Comparison of ENCODE assay signal across 9 cellular contexts in the genomic region with DNA sequence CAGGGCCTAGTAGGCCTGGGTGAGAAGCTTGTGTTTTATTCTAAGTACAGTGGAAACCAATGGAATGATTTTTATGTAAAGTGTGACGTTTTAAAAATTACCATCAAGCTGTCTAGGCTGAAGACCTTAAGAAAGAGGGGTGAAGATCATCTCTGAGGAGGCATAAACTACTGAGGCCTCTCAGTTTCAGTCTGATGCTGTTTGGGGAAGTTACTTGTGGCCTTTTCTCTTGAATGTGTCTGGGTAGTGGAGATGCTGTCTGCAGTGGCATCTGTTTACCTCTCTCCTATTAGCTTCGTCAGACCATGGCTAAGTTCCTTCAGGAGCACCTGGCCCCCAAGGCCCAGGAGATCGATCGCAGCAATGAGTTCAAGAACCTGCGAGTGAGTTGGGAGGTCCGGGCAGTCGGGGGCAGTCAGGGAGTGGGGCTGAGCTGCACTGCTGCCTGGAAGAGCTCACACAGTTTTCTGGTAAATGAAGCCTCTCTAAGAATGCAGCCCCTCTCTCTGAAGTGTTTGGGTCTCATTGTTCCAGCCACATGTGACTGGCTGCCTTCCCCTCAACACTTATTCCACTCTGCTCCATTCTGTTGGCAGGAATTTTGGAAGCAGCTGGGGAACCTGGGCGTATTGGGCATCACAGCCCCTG. TPM values are rescaled to one million over a fixed set of nuclear protein-coding genes. Genes with fewer than 3 reads are reported as not detected.
DNase-seq lines count a peak whose midpoint lies in the region; ATAC-seq, FAIRE-seq and TF ChIP-seq lines count a peak whose summit lies in the region.
"Had no signal": no experiment of that assay in that cellular context is flagged by ENCODE, and none has a peak within 500 bp of the region (broad histone marks: within the 10 kb centered on the region; RNA-seq: fewer than 3 reads in every experiment).

No MANE protein-coding gene starts in this region.

- H3K79me2 ChIP-seq in HepG2 (ENCODE audit: insufficient read depth, low read length) = peaks cover 14% of the 10 kb centered on the region

- TF ChIP-seq RAD21 in HepG2 (CRISPR knock-in tag; IDR thresholded peaks at IDR 0.05) = no peak

- peaks cover 43% of the 10 kb centered on the region for H3K4me1 ChIP-seq in HepG2 (ENCODE audit: insufficient read depth, low read length)
- peaks cover 0 to 36% (median 8%) of the 10 kb centered on the region in 4 donors for H3K4me1 ChIP-seq in right lobe of liver
- no peaks in the 10 kb centered on the region for H3K4me1 ChIP-seq in BE2C

- in situ Hi-C loops in HepG2 (cut with HindIII; ENCODE audit: extremely low pct_ligation_motif_present, low pct_unique_long_range_greater_than_20kb) = no loop called here

- H4K20me1 ChIP-seq in HepG2 (ENCODE audit: insufficient read depth, low read length) = no peaks in the 10 kb centered on the region

- POLR2A ChIA-PET in HepG2 (lab: Yijun Ruan, JAX) = interaction anchor here (2.4 to 2.7 kb wide), 2 partner anchors 10 to 18 kb away, joined by 11 to 12 read pairs; no protein-coding TSS in a partner anchor

- TF ChIP-seq CTCF in HepG2 (CRISPR knock-in tag; IDR thresholded peaks at IDR 0.05) (no peak), right lobe of liver (IDR thresholded peaks at IDR 0.05) (no peak), type B pancreatic cell (conservative IDR thresholded peaks at IDR 0.05) (no peak), BE2C (IDR thresholded peaks at IDR 0.05; ENCODE audit: low read depth, low read length) (no peak)

- no peaks in the 10 kb centered on the region for H3K27me3 Mint-ChIP-seq in activated T-helper 17 cell treated with anti-CD3 and anti-CD28 coated beads, Interleukin-2, amount 50 U/mL, for 72 hours
- no peaks in the 10 kb centered on the region for H3K27me3 Mint-ChIP-seq in type B pancreatic cell

- no peaks in the 10 kb centered on the region for H3K27me3 ChIP-seq in HepG2 (ENCODE audit: control insufficient read depth in 1 of 2, insufficient read depth in 2 of 2, low read length in 2 of 2)
- H3K27me3 ChIP-seq in right lobe of liver = no peaks in the 10 kb centered on the region
- H3K27me3 ChIP-seq in BE2C = no peaks in the 10 kb centered on the region
- H3K27me3 ChIP-seq in MG63 = no peaks in the 10 kb centered on the region

- DNase-seq in HepG2 (ENCODE audit: low spot score) = no peak
- no peak for DNase-seq in right lobe of liver
- no peak for DNase-seq in type B pancreatic cell (ENCODE audit: extremely low spot score, unreplicated experiment)
- DNase-seq in BE2C = no peak
- no peak for DNase-seq in stimulated activated CD4-positive, alpha-beta T cell treated with anti-CD3 and anti-CD28 coated beads, Interleukin-2, amount 100 ng/mL, for 48 hours
- DNase-seq in MG63 = no peak

- H3K9me3 ChIP-seq in HepG2 (ENCODE audit: low read length) (no peaks in the 10 kb centered on the region), right lobe of liver (no peaks in the 10 kb centered on the region), BE2C (no peaks in the 10 kb centered on the region), MG63 (no peaks in the 10 kb centered on the region)

- CTCF ChIA-PET in HepG2 (lab: Yijun Ruan, JAX; ENCODE audit: low intra/inter-chr PET ratio, low total read pairs) = no interaction called here

- H2AFZ ChIP-seq in HepG2 (ENCODE audit: low read length) = no peak overlapping the region

- H3K36me3 ChIP-seq in HepG2 (replicated peaks in 1 of 2; ENCODE audit: control insufficient read depth in 1 of 2, insufficient read depth in 2 of 2, low read length in 2 of 2) (peaks cover 8 to 31% of the 10 kb centered on the region in 2 experiments), right lobe of liver (peaks cover 0 to 43% (median 9%) of the 10 kb centered on the region in 4 donors), BE2C (peaks cover 37% of the 10 kb centered on the region), MG63 (peaks cover 27% of the 10 kb centered on the region)

- peak overlapping the region; percentile 40; the same call in 1 of the 2 replicates for H3K9ac ChIP-seq in HepG2 (ENCODE audit: insufficient read depth, low read depth, low read length)

- WGBS in HepG2 (ENCODE audit: low lambda C conversion rate) = 93% methylated on average over 8 of the region's 8 CpGs
- 63% methylated on average over 3 of the region's 8 CpGs for WGBS in right lobe of liver (ENCODE audit: insufficient coverage, low coverage, low lambda C conversion rate, missing lambda C conversion rate)

- peak overlapping the region; percentile 80 for H3K4me2 ChIP-seq in HepG2 (ENCODE audit: low read depth, low read length)

- peak overlapping the region; percentile 72 for H3K27ac Mint-ChIP-seq in activated T-helper 17 cell treated with anti-CD3 and anti-CD28 coated beads, Interleukin-2, amount 50 U/mL, for 72 hours
- H3K27ac Mint-ChIP-seq in type B pancreatic cell = no peak overlapping the region

- no peaks in the 10 kb centered on the region for H3K9me3 Mint-ChIP-seq in activated T-helper 17 cell treated with anti-CD3 and anti-CD28 coated beads, Interleukin-2, amount 50 U/mL, for 72 hours
- no peaks in the 10 kb centered on the region for H3K9me3 Mint-ChIP-seq in type B pancreatic cell

- peaks cover 54% of the 10 kb centered on the region for H3K36me3 Mint-ChIP-seq in activated T-helper 17 cell treated with anti-CD3 and anti-CD28 coated beads, Interleukin-2, amount 50 U/mL, for 72 hours (ENCODE audit: low read depth)
- H3K36me3 Mint-ChIP-seq in type B pancreatic cell = peaks cover 11% of the 10 kb centered on the region

- H3K4me1 Mint-ChIP-seq in activated T-helper 17 cell treated with anti-CD3 and anti-CD28 coated beads, Interleukin-2, amount 50 U/mL, for 72 hours = peaks cover 22% of the 10 kb centered on the region
- peaks cover 18% of the 10 kb centered on the region for H3K4me1 Mint-ChIP-seq in type B pancreatic cell (ENCODE audit: unreplicated experiment)

- H3K27ac ChIP-seq in HepG2 (ENCODE audit: extremely low read length, insufficient read depth, low read length) (no peak overlapping the region), right lobe of liver (no peak overlapping the region)

- no TSS peak for BruUV-seq in HepG2 (replicated peaks; lab: Mats Ljungman, UMichigan)

- intact Hi-C loops in HepG2 (cut with micrococcal nuclease; ENCODE audit: unreplicated experiment) (no loop called here), right lobe of liver (cut with DNase I) (no loop called here)

- H3K4me3 ChIP-seq in HepG2 (replicated peaks in 1 of 3; ENCODE audit: insufficient read depth in 1 of 3, low read depth in 2 of 3, low read length in 3 of 3) = no peak overlapping the region
- H3K4me3 ChIP-seq in right lobe of liver = peak overlapping the region in 1 of 3 donors; percentile 71
- H3K4me3 ChIP-seq in BE2C (ENCODE audit: low read depth, low read length) = no peak overlapping the region
- H3K4me3 ChIP-seq in MG63 = no peak overlapping the region

- TF ChIP-seq EP300 in HepG2 (IDR thresholded peaks at IDR 0.05; ENCODE audit: low read depth in 2 of 2, low read length in 2 of 2) (no peak), HepG2 (CRISPR knock-in tag; IDR thresholded peaks at IDR 0.05; ENCODE audit: borderline replicate concordance) (no peak)

- TF ChIP-seq POLR2A in HepG2 (IDR thresholded peaks at IDR 0.05; ENCODE audit: insufficient read depth in 1 of 2, low read depth in 2 of 2, low read length in 2 of 2) (no peak), right lobe of liver (IDR thresholded peaks at IDR 0.05) (no peak)

- H3K4me3 Mint-ChIP-seq in activated T-helper 17 cell treated with anti-CD3 and anti-CD28 coated beads, Interleukin-2, amount 50 U/mL, for 72 hours = peak overlapping the region; percentile 96
- H3K4me3 Mint-ChIP-seq in type B pancreatic cell = peak overlapping the region; percentile 67

- FAIRE-seq in HepG2 (lab: Jason Lieb, UNC) = no peak

- no peak for ATAC-seq in HepG2
- no peak for ATAC-seq in right lobe of liver
- ATAC-seq in HG03060 (IDR thresholded peaks at IDR 0.05; ENCODE audit: low read depth, unreplicated experiment) = peak; percentile 42
- no peak for ATAC-seq in activated T-helper 17 cell treated with anti-CD3 and anti-CD28 coated beads, Interleukin-2, amount 50 U/mL, for 72 hours (replicated peaks)

RNA-seq across cellular contexts. Expression of gene IVD, which starts 1.9 kb away (rescaled TPM):
- total RNA-seq in HepG2 (2016; rRNA removed; fragmentation: Illumina TruSeq; extraction: Trizol) = 48.0 and 61.3 TPM in 2 replicates
- total RNA-seq in HepG2 (2016; cell fraction: cytosol; rRNA removed; fragmentation: Illumina TruSeq; extraction: Trizol; ENCODE audit: low read depth) = 10.0 and 11.4 TPM in 2 replicates
- 52.6 and 57.5 TPM in 2 replicates for total RNA-seq in HepG2 (2016; cell fraction: insoluble cytoplasmic fraction; rRNA removed; fragmentation: Illumina TruSeq; extraction: Trizol)
- total RNA-seq in HepG2 (2016; cell fraction: membrane; rRNA removed; fragmentation: Illumina TruSeq; extraction: Trizol) = 16.7 and 18.2 TPM in 2 replicates
- 53.6 and 56.9 TPM in 2 replicates for total RNA-seq in HepG2 (2016; cell fraction: nucleus; rRNA removed; fragmentation: Illumina TruSeq; extraction: Trizol)
- 53.9 and 56.6 TPM in 2 replicates for polyA plus RNA-seq in HepG2 (2011; rRNA removed)
- polyA plus RNA-seq in HepG2 (2011; cell fraction: cytosol; rRNA removed) = 51.5 and 58.7 TPM in 2 replicates
- 50.0 and 59.6 TPM in 2 replicates for polyA plus RNA-seq in HepG2 (2011; cell fraction: nucleus; rRNA removed)
- polyA plus RNA-seq in HepG2 (2012) = 38.1 and 46.1 TPM in 2 replicates
- polyA plus RNA-seq in HepG2 (2016; cell fraction: cytosol; fragmentation: Illumina TruSeq; extraction: Trizol; ENCODE audit: low read depth) = 4.8 and 5.5 TPM in 2 replicates
- polyA plus RNA-seq in HepG2 (2016; cell fraction: insoluble cytoplasmic fraction; fragmentation: Illumina TruSeq; extraction: Trizol; ENCODE audit: low read depth) = 49.0 and 58.9 TPM in 2 replicates
- polyA plus RNA-seq in HepG2 (2016; cell fraction: membrane; fragmentation: Illumina TruSeq; extraction: Trizol; ENCODE audit: low read depth) = 9.2 and 11.0 TPM in 2 replicates
- polyA plus RNA-seq in HepG2 (2016; cell fraction: nucleus; fragmentation: Illumina TruSeq; extraction: Trizol; ENCODE audit: insufficient read depth, low read depth) = 72.4 and 89.1 TPM in 2 replicates
- polyA minus RNA-seq in HepG2 (2011; rRNA and poly(A)+ RNA removed; ENCODE audit: low replicate concordance) = 75.5 and 101 TPM in 2 replicates
- polyA minus RNA-seq in HepG2 (2011; cell fraction: cytosol; rRNA and poly(A)+ RNA removed) = 31.7 and 40.8 TPM in 2 replicates
- 71.8 and 74.3 TPM in 2 replicates for polyA minus RNA-seq in HepG2 (2011; cell fraction: nucleus; rRNA and poly(A)+ RNA removed)
- total RNA-seq in right lobe of liver = 100 to 1,000 TPM in 3 of 6 experiments, 10 to 100 TPM in 3; 89.7 to 231 (median 122) TPM
- 10 to 100 TPM; 48.8 to 57.9 TPM for total RNA-seq in activated T-helper 17 cell treated with anti-CD3 and anti-CD28 coated beads, Interleukin-2, amount 50 U/mL, for 72 hours
- 31.9 and 86.6 TPM in 2 replicates for total RNA-seq in type B pancreatic cell (ENCODE audit: low replicate concordance)
- 71.8 TPM for polyA plus RNA-seq in BE2C (2012; ENCODE audit: insufficient read depth, insufficient read length, low read depth)
- total RNA-seq in MG63 (2014; rRNA removed; shearing (Covaris generic); ENCODE audit: low replicate concordance) = 25.6 and 43.7 TPM in 2 replicates

RNA-seq across cellular contexts. Expression of gene KNSTRN, which starts 24.9 kb away (rescaled TPM):
- 62.3 and 82.1 TPM in 2 replicates for total RNA-seq in HepG2 (2016; rRNA removed; fragmentation: Illumina TruSeq; extraction: Trizol)
- 28.6 and 31.3 TPM in 2 replicates for total RNA-seq in HepG2 (2016; cell fraction: cytosol; rRNA removed; fragmentation: Illumina TruSeq; extraction: Trizol; ENCODE audit: low read depth)
- total RNA-seq in HepG2 (2016; cell fraction: insoluble cytoplasmic fraction; rRNA removed; fragmentation: Illumina TruSeq; extraction: Trizol) = 60.3 and 80.7 TPM in 2 replicates
- 43.2 and 48.2 TPM in 2 replicates for total RNA-seq in HepG2 (2016; cell fraction: membrane; rRNA removed; fragmentation: Illumina TruSeq; extraction: Trizol)
- total RNA-seq in HepG2 (2016; cell fraction: nucleus; rRNA removed; fragmentation: Illumina TruSeq; extraction: Trizol) = 31.0 and 33.7 TPM in 2 replicates
- 12.9 and 20.3 TPM in 2 replicates for polyA plus RNA-seq in HepG2 (2011; rRNA removed)
- 11.9 and 12.5 TPM in 2 replicates for polyA plus RNA-seq in HepG2 (2011; cell fraction: cytosol; rRNA removed)
- 10.3 and 10.6 TPM in 2 replicates for polyA plus RNA-seq in HepG2 (2011; cell fraction: nucleus; rRNA removed)
- polyA plus RNA-seq in HepG2 (2012) = 13.8 and 21.5 TPM in 2 replicates
- 15.1 and 18.4 TPM in 2 replicates for polyA plus RNA-seq in HepG2 (2016; cell fraction: cytosol; fragmentation: Illumina TruSeq; extraction: Trizol; ENCODE audit: low read depth)
- 70.7 and 72.8 TPM in 2 replicates for polyA plus RNA-seq in HepG2 (2016; cell fraction: insoluble cytoplasmic fraction; fragmentation: Illumina TruSeq; extraction: Trizol; ENCODE audit: low read depth)
- polyA plus RNA-seq in HepG2 (2016; cell fraction: membrane; fragmentation: Illumina TruSeq; extraction: Trizol; ENCODE audit: low read depth) = 25.7 and 26.6 TPM in 2 replicates
- 48.7 and 55.8 TPM in 2 replicates for polyA plus RNA-seq in HepG2 (2016; cell fraction: nucleus; fragmentation: Illumina TruSeq; extraction: Trizol; ENCODE audit: insufficient read depth, low read depth)
- polyA minus RNA-seq in HepG2 (2011; rRNA and poly(A)+ RNA removed; ENCODE audit: low replicate concordance) = 9.8 and 86.6 TPM in 2 replicates
- 9.2 and 11.1 TPM in 2 replicates for polyA minus RNA-seq in HepG2 (2011; cell fraction: cytosol; rRNA and poly(A)+ RNA removed)
- polyA minus RNA-seq in HepG2 (2011; cell fraction: nucleus; rRNA and poly(A)+ RNA removed) = 17.2 and 23.4 TPM in 2 replicates
- 10 to 100 TPM in 4 of 6 experiments, 1 to 10 TPM in 2; 5.4 to 17.2 (median 11.2) TPM for total RNA-seq in right lobe of liver
- 10 to 100 TPM; 48.5 to 65.9 TPM for total RNA-seq in activated T-helper 17 cell treated with anti-CD3 and anti-CD28 coated beads, Interleukin-2, amount 50 U/mL, for 72 hours
- 24.1 and 52.2 TPM in 2 replicates for total RNA-seq in type B pancreatic cell (ENCODE audit: low replicate concordance)
- polyA plus RNA-seq in BE2C (2012; ENCODE audit: insufficient read depth, insufficient read length, low read depth) = 10.4 TPM
- 72.1 and 101 TPM in 2 replicates for total RNA-seq in MG63 (2014; rRNA removed; shearing (Covaris generic); ENCODE audit: low replicate concordance)

RNA-seq across cellular contexts. Expression of gene BAHD1, which starts 33.3 kb away (rescaled TPM):
- 8.1 and 8.7 TPM in 2 replicates for total RNA-seq in HepG2 (2016; rRNA removed; fragmentation: Illumina TruSeq; extraction: Trizol)
- total RNA-seq in HepG2 (2016; cell fraction: cytosol; rRNA removed; fragmentation: Illumina TruSeq; extraction: Trizol; ENCODE audit: low read depth) = 1.8 and 1.9 TPM in 2 replicates
- 7.1 and 8.8 TPM in 2 replicates for total RNA-seq in HepG2 (2016; cell fraction: insoluble cytoplasmic fraction; rRNA removed; fragmentation: Illumina TruSeq; extraction: Trizol)
- total RNA-seq in HepG2 (2016; cell fraction: membrane; rRNA removed; fragmentation: Illumina TruSeq; extraction: Trizol) = 4.5 and 4.7 TPM in 2 replicates
- total RNA-seq in HepG2 (2016; cell fraction: nucleus; rRNA removed; fragmentation: Illumina TruSeq; extraction: Trizol) = 9.6 and 13.1 TPM in 2 replicates
- 3.3 and 3.8 TPM in 2 replicates for polyA plus RNA-seq in HepG2 (2011; rRNA removed)
- 2.3 and 2.4 TPM in 2 replicates for polyA plus RNA-seq in HepG2 (2011; cell fraction: cytosol; rRNA removed)
- 9.7 and 10.3 TPM in 2 replicates for polyA plus RNA-seq in HepG2 (2011; cell fraction: nucleus; rRNA removed)
- 6.2 and 8.0 TPM in 2 replicates for polyA plus RNA-seq in HepG2 (2012)
- 0.53 and 0.62 TPM in 2 replicates for polyA plus RNA-seq in HepG2 (2016; cell fraction: cytosol; fragmentation: Illumina TruSeq; extraction: Trizol; ENCODE audit: low read depth)
- polyA plus RNA-seq in HepG2 (2016; cell fraction: insoluble cytoplasmic fraction; fragmentation: Illumina TruSeq; extraction: Trizol; ENCODE audit: low read depth) = 8.2 and 10.1 TPM in 2 replicates
- 2.1 and 2.2 TPM in 2 replicates for polyA plus RNA-seq in HepG2 (2016; cell fraction: membrane; fragmentation: Illumina TruSeq; extraction: Trizol; ENCODE audit: low read depth)
- polyA plus RNA-seq in HepG2 (2016; cell fraction: nucleus; fragmentation: Illumina TruSeq; extraction: Trizol; ENCODE audit: insufficient read depth, low read depth) = 14.7 and 18.8 TPM in 2 replicates
- polyA minus RNA-seq in HepG2 (2011; rRNA and poly(A)+ RNA removed; ENCODE audit: low replicate concordance) = 6.1 and 10.5 TPM in 2 replicates
- 3.0 and 3.5 TPM in 2 replicates for polyA minus RNA-seq in HepG2 (2011; cell fraction: cytosol; rRNA and poly(A)+ RNA removed)
- 5.3 and 9.8 TPM in 2 replicates for polyA minus RNA-seq in HepG2 (2011; cell fraction: nucleus; rRNA and poly(A)+ RNA removed)
- 10 to 100 TPM in 1 of 6 experiments, 1 to 10 TPM in 5; 6.5 to 10.5 (median 9.0) TPM for total RNA-seq in right lobe of liver
- 10 to 100 TPM; 16.6 to 20.3 TPM for total RNA-seq in activated T-helper 17 cell treated with anti-CD3 and anti-CD28 coated beads, Interleukin-2, amount 50 U/mL, for 72 hours
- 21.6 and 24.8 TPM in 2 replicates for total RNA-seq in type B pancreatic cell (ENCODE audit: low replicate concordance)
- polyA plus RNA-seq in BE2C (2012; ENCODE audit: insufficient read depth, insufficient read length, low read depth) = 50.6 TPM
- 5.9 and 8.2 TPM in 2 replicates for total RNA-seq in MG63 (2014; rRNA removed; shearing (Covaris generic); ENCODE audit: low replicate concordance)

RNA-seq across cellular contexts. Expression of gene DISP2, which starts 49.4 kb away (rescaled TPM):
- total RNA-seq in HepG2 (2016; rRNA removed; fragmentation: Illumina TruSeq; extraction: Trizol) (0.09 and 0.15 TPM in 2 replicates), right lobe of liver (under 1 TPM; 0.06 to 0.71 (median 0.16) TPM), type B pancreatic cell (ENCODE audit: low replicate concordance) (1.5 and 1.8 TPM in 2 replicates)
- total RNA-seq in HepG2 (2016; cell fraction: cytosol; rRNA removed; fragmentation: Illumina TruSeq; extraction: Trizol; ENCODE audit: low read depth) = 0.20 TPM in 1 of 2 replicates, not detected in the other
- total RNA-seq in HepG2 (2016; cell fraction: insoluble cytoplasmic fraction; rRNA removed; fragmentation: Illumina TruSeq; extraction: Trizol) = 0.01 and 0.15 TPM in 2 replicates
- 0.14 and 0.25 TPM in 2 replicates for total RNA-seq in HepG2 (2016; cell fraction: membrane; rRNA removed; fragmentation: Illumina TruSeq; extraction: Trizol)
- total RNA-seq in HepG2 (2016; cell fraction: nucleus; rRNA removed; fragmentation: Illumina TruSeq; extraction: Trizol) = 0.09 and 0.88 TPM in 2 replicates
- polyA plus RNA-seq in HepG2 (2011; rRNA removed) = 0.07 and 0.32 TPM in 2 replicates
- 0.03 and 0.05 TPM in 2 replicates for polyA plus RNA-seq in HepG2 (2011; cell fraction: cytosol; rRNA removed)
- 0.12 and 0.14 TPM in 2 replicates for polyA plus RNA-seq in HepG2 (2011; cell fraction: nucleus; rRNA removed)
- 0.03 and 0.12 TPM in 2 replicates for polyA plus RNA-seq in HepG2 (2012)
- 0.01 and 0.08 TPM in 2 replicates for polyA plus RNA-seq in HepG2 (2016; cell fraction: cytosol; fragmentation: Illumina TruSeq; extraction: Trizol; ENCODE audit: low read depth)
- 0.03 and 0.20 TPM in 2 replicates for polyA plus RNA-seq in HepG2 (2016; cell fraction: insoluble cytoplasmic fraction; fragmentation: Illumina TruSeq; extraction: Trizol; ENCODE audit: low read depth)
- polyA plus RNA-seq in HepG2 (2016; cell fraction: membrane; fragmentation: Illumina TruSeq; extraction: Trizol; ENCODE audit: low read depth) = 0.26 and 0.30 TPM in 2 replicates
- polyA plus RNA-seq in HepG2 (2016; cell fraction: nucleus; fragmentation: Illumina TruSeq; extraction: Trizol; ENCODE audit: insufficient read depth, low read depth) = 1.5 and 2.3 TPM in 2 replicates
- polyA minus RNA-seq in HepG2 (2011; rRNA and poly(A)+ RNA removed; ENCODE audit: low replicate concordance) = 0.40 and 1.0 TPM in 2 replicates
- polyA minus RNA-seq in HepG2 (2011; cell fraction: cytosol; rRNA and poly(A)+ RNA removed) = 0.09 and 0.59 TPM in 2 replicates
- polyA minus RNA-seq in HepG2 (2011; cell fraction: nucleus; rRNA and poly(A)+ RNA removed) = 0.37 and 0.64 TPM in 2 replicates
- 1 to 10 TPM in 1 of 2 donors, under 1 TPM in 1; 0.11 to 1.6 TPM for total RNA-seq in activated T-helper 17 cell treated with anti-CD3 and anti-CD28 coated beads, Interleukin-2, amount 50 U/mL, for 72 hours
- 10.1 TPM for polyA plus RNA-seq in BE2C (2012; ENCODE audit: insufficient read depth, insufficient read length, low read depth)
- total RNA-seq in MG63 (2014; rRNA removed; shearing (Covaris generic); ENCODE audit: low replicate concordance) = 0.37 and 0.43 TPM in 2 replicates

RNA-seq across cellular contexts. Expression of gene PHGR1, which starts 56.6 kb away (rescaled TPM):
- total RNA-seq in HepG2 (2016; rRNA removed; fragmentation: Illumina TruSeq; extraction: Trizol) = not detected in 2 replicates
- not detected in 2 replicates for total RNA-seq in HepG2 (2016; cell fraction: cytosol; rRNA removed; fragmentation: Illumina TruSeq; extraction: Trizol; ENCODE audit: low read depth)
- total RNA-seq in HepG2 (2016; cell fraction: insoluble cytoplasmic fraction; rRNA removed; fragmentation: Illumina TruSeq; extraction: Trizol) = not detected in 2 replicates
- total RNA-seq in HepG2 (2016; cell fraction: membrane; rRNA removed; fragmentation: Illumina TruSeq; extraction: Trizol) = not detected in 2 replicates
- not detected in 2 replicates for total RNA-seq in HepG2 (2016; cell fraction: nucleus; rRNA removed; fragmentation: Illumina TruSeq; extraction: Trizol)
- not detected in 2 replicates for polyA plus RNA-seq in HepG2 (2011; rRNA removed)
- polyA plus RNA-seq in HepG2 (2011; cell fraction: cytosol; rRNA removed) = not detected in 2 replicates
- polyA plus RNA-seq in HepG2 (2011; cell fraction: nucleus; rRNA removed) = not detected in 2 replicates
- not detected in 2 replicates for polyA plus RNA-seq in HepG2 (2012)
- polyA plus RNA-seq in HepG2 (2016; cell fraction: cytosol; fragmentation: Illumina TruSeq; extraction: Trizol; ENCODE audit: low read depth) = not detected in 2 replicates
- polyA plus RNA-seq in HepG2 (2016; cell fraction: insoluble cytoplasmic fraction; fragmentation: Illumina TruSeq; extraction: Trizol; ENCODE audit: low read depth) = not detected in 2 replicates
- not detected in 2 replicates for polyA plus RNA-seq in HepG2 (2016; cell fraction: membrane; fragmentation: Illumina TruSeq; extraction: Trizol; ENCODE audit: low read depth)
- not detected in 2 replicates for polyA plus RNA-seq in HepG2 (2016; cell fraction: nucleus; fragmentation: Illumina TruSeq; extraction: Trizol; ENCODE audit: insufficient read depth, low read depth)
- polyA minus RNA-seq in HepG2 (2011; rRNA and poly(A)+ RNA removed; ENCODE audit: low replicate concordance) = not detected in 2 replicates
- not detected in 2 replicates for polyA minus RNA-seq in HepG2 (2011; cell fraction: cytosol; rRNA and poly(A)+ RNA removed)
- not detected in 2 replicates for polyA minus RNA-seq in HepG2 (2011; cell fraction: nucleus; rRNA and poly(A)+ RNA removed)
- not detected for total RNA-seq in right lobe of liver
- total RNA-seq in activated T-helper 17 cell treated with anti-CD3 and anti-CD28 coated beads, Interleukin-2, amount 50 U/mL, for 72 hours = not detected
- 5.6 and 15.8 TPM in 2 replicates for total RNA-seq in type B pancreatic cell (ENCODE audit: low replicate concordance)
- not detected for polyA plus RNA-seq in BE2C (2012; ENCODE audit: insufficient read depth, insufficient read length, low read depth)
- not detected in 2 replicates for total RNA-seq in MG63 (2014; rRNA removed; shearing (Covaris generic); ENCODE audit: low replicate concordance)
- total RNA-seq: temporal lobe had no signal
